21 cellular contexts compared by ENCODE assay signal in the genomic region with DNA sequence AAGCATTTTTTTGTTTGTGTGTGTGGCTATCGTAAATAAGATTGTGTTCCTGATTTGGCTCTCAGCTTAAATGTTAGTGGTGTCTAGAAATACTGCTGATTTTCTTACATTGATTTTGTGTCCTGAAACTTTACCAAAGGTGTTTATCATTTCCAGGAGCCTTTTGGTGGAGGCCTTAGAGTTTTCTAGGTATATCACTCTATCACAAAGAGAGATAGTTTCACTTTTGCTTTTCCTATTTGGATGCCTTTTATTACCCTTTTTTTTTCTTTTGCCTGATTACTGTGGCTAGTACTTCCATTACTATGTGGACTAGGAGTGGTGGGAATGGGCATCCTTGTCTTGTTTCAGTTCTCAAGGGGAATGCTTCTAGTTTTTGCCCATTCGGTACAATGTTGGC.
DNase-seq lines count a peak whose midpoint lies in the region; ATAC-seq and TF ChIP-seq lines count a peak whose summit lies in the region.
"Had no signal": no experiment of that assay in that cellular context is flagged by ENCODE, and none has a peak within 500 bp of the region (broad histone marks: within the 10 kb centered on the region; RNA-seq: fewer than 3 reads in every experiment).

No MANE protein-coding gene starts in this region.

- no peak for DNase-seq in activated T-cell treated with anti-CD3 and anti-CD28 coated beads, Interleukin-2, amount 50 U/mL, for 4 hours
- no peak for DNase-seq in activated T-cell treated with anti-CD3 and anti-CD28 coated beads, Interleukin-2, amount 50 U/mL, for 1 hour
- DNase-seq in activated CD8-positive, alpha-beta T cell treated with anti-CD3 and anti-CD28 coated beads for 36 hours = no peak
- no peak for DNase-seq in natural killer cell treated with Interleukin-12 subunit alpha and Interleukin-12 subunit beta and Interleukin-15 and Interleukin-18, amount 100 ng/mL, for 72 hours (ENCODE audit: low spot score)
- DNase-seq in UCSD-AML1 (lab: John Stamatoyannopoulos, UW; ENCODE audit: unreplicated experiment) (no peak), left cardiac atrium (no peak)
- DNase-seq: activated CD4-positive, alpha-beta T cell treated with anti-CD3 and anti-CD28 coated beads, Interleukin-2, amount 50 U/mL, for 1 hour; cerebellar nuclear complex; COR-L47; endodermal cell; GOT3; heart left ventricle; lower lobe of right lung; NCI-H524 treated with DMSO at 0.1 percent for 48 hours; posterior cingulate gyrus; SHP77 treated with DMSO at 0.1 percent for 48 hours; stimulated activated CD4-positive, alpha-beta T cell treated with anti-CD3 and anti-CD28 coated beads, Interleukin-1b, Interleukin-23, amount 100 ng/mL, for 48 hours; T1000 had no signal

- CTCF ChIA-PET in activated CD8-positive, alpha-beta T cell treated with anti-CD3 and anti-CD28 coated beads for 36 hours (lab: Charles Lee) = interaction anchor here (1.1 to 1.7 kb wide), 3 partner anchors 10 to 37 kb away, joined by 4 to 12 read pairs (median 4); no protein-coding TSS in a partner anchor

- H3K27ac ChIP-seq in KMS-11 = no peak overlapping the region
- H3K27ac ChIP-seq: ascending aorta, heart left ventricle, lower lobe of right lung had no signal

- peak overlapping the region; percentile 50; the same call in 1 of the 2 replicates for H2AFZ ChIP-seq in KMS-11 (ENCODE audit: low read depth)

- H3K4me2 ChIP-seq in KMS-11 = peak overlapping the region; percentile 26; the same call in 1 of the 2 replicates

- no peaks in the 10 kb centered on the region for H3K36me3 ChIP-seq in KMS-11 (ENCODE audit: insufficient read depth)
- H3K36me3 ChIP-seq: ascending aorta, heart left ventricle, lower lobe of right lung had no signal

- peak overlapping the region; percentile 13 for H3K27ac Mint-ChIP-seq in activated CD8-positive, alpha-beta T cell treated with anti-CD3 and anti-CD28 coated beads for 36 hours
- peak overlapping the region; percentile 47 to 55 for H3K27ac Mint-ChIP-seq in natural killer cell treated with Interleukin-12 subunit alpha and Interleukin-12 subunit beta and Interleukin-15 and Interleukin-18, amount 100 ng/mL, for 72 hours
- H3K27ac Mint-ChIP-seq: endodermal cell had no signal

- no peak overlapping the region for H3K4me3 ChIP-seq in KMS-11 (IDR thresholded peaks at IDR 0.05; ENCODE audit: insufficient read depth, low read depth, low read length)
- H3K4me3 ChIP-seq: ascending aorta, heart left ventricle, lower lobe of right lung had no signal

- H3K4me1 Mint-ChIP-seq in activated T-cell treated with anti-CD3 and anti-CD28 coated beads, Interleukin-2, amount 50 U/mL, for 4 hours (ENCODE audit: low read depth) = peaks cover 37% of the 10 kb centered on the region
- H3K4me1 Mint-ChIP-seq in activated CD8-positive, alpha-beta T cell treated with anti-CD3 and anti-CD28 coated beads for 36 hours (ENCODE audit: low read depth) = peaks cover 33% of the 10 kb centered on the region
- H3K4me1 Mint-ChIP-seq in natural killer cell treated with Interleukin-12 subunit alpha and Interleukin-12 subunit beta and Interleukin-15 and Interleukin-18, amount 100 ng/mL, for 72 hours (ENCODE audit: low read depth in 2 of 2) = peaks cover 60 to 64% of the 10 kb centered on the region in 2 donors

- H3K9ac ChIP-seq in KMS-11 = no peak overlapping the region

- no peaks in the 10 kb centered on the region for H3K27me3 ChIP-seq in KMS-11 (ENCODE audit: insufficient read depth, low read depth)
- H3K27me3 ChIP-seq: ascending aorta had no signal

- peaks cover 21% of the 10 kb centered on the region for H3K4me1 ChIP-seq in KMS-11 (ENCODE audit: low read depth, poor library complexity, severe bottlenecking)
- H3K4me1 ChIP-seq: ascending aorta, heart left ventricle, lower lobe of right lung had no signal

- no peaks in the 10 kb centered on the region for H3K79me2 ChIP-seq in KMS-11 (ENCODE audit: insufficient read depth, low read depth)

- intact Hi-C loops in activated CD8-positive, alpha-beta T cell treated with anti-CD3 and anti-CD28 coated beads for 36 hours (cut with micrococcal nuclease) = no loop called here
- intact Hi-C loops in left cardiac atrium (cut with DNase I) = no loop called here

- no peak for TF ChIP-seq CTCF in KMS-11 (conservative IDR thresholded peaks at IDR 0.05; ENCODE audit: low read depth, low read length)
- TF ChIP-seq CTCF in activated CD8-positive, alpha-beta T cell treated with anti-CD3 and anti-CD28 coated beads for 36 hours (IDR thresholded peaks at IDR 0.05) = no peak

- peak overlapping the region; percentile 52 for H3K4me3 Mint-ChIP-seq in activated T-cell treated with anti-CD3 and anti-CD28 coated beads, Interleukin-2, amount 50 U/mL, for 4 hours
- no peak overlapping the region for H3K4me3 Mint-ChIP-seq in activated CD8-positive, alpha-beta T cell treated with anti-CD3 and anti-CD28 coated beads for 36 hours
- H3K4me3 Mint-ChIP-seq in natural killer cell treated with Interleukin-12 subunit alpha and Interleukin-12 subunit beta and Interleukin-15 and Interleukin-18, amount 100 ng/mL, for 72 hours = peak overlapping the region; percentile 55
- H3K4me3 Mint-ChIP-seq: endodermal cell had no signal

- peaks cover 13% of the 10 kb centered on the region for H3K9me3 Mint-ChIP-seq in activated T-cell treated with anti-CD3 and anti-CD28 coated beads, Interleukin-2, amount 50 U/mL, for 4 hours
- peaks cover 11% of the 10 kb centered on the region for H3K9me3 Mint-ChIP-seq in activated CD8-positive, alpha-beta T cell treated with anti-CD3 and anti-CD28 coated beads for 36 hours
- peaks cover 15% of the 10 kb centered on the region for H3K9me3 Mint-ChIP-seq in natural killer cell treated with Interleukin-12 subunit alpha and Interleukin-12 subunit beta and Interleukin-15 and Interleukin-18, amount 100 ng/mL, for 72 hours

- H3K27me3 Mint-ChIP-seq in activated T-cell treated with anti-CD3 and anti-CD28 coated beads, Interleukin-2, amount 50 U/mL, for 4 hours (ENCODE audit: low read depth) = no peaks in the 10 kb centered on the region
- no peaks in the 10 kb centered on the region for H3K27me3 Mint-ChIP-seq in activated CD8-positive, alpha-beta T cell treated with anti-CD3 and anti-CD28 coated beads for 36 hours
- H3K27me3 Mint-ChIP-seq in natural killer cell treated with Interleukin-12 subunit alpha and Interleukin-12 subunit beta and Interleukin-15 and Interleukin-18, amount 100 ng/mL, for 72 hours = no peaks in the 10 kb centered on the region

- no peaks in the 10 kb centered on the region for H4K20me1 ChIP-seq in KMS-11 (ENCODE audit: insufficient read depth)

- POLR2A ChIA-PET in activated CD8-positive, alpha-beta T cell treated with anti-CD3 and anti-CD28 coated beads for 36 hours (lab: Charles Lee) = interaction anchor here (1.0 to 1.2 kb wide), 2 partner anchors 29 to 107 kb away, joined by 3 read pairs; no protein-coding TSS in a partner anchor

- no peak for ATAC-seq in activated T-cell treated with anti-CD3 and anti-CD28 coated beads, Interleukin-2, amount 50 U/mL, for 4 hours
- no peak for ATAC-seq in activated CD8-positive, alpha-beta T cell treated with anti-CD3 and anti-CD28 coated beads for 36 hours
- no peak for ATAC-seq in natural killer cell treated with Interleukin-12 subunit alpha and Interleukin-12 subunit beta and Interleukin-15 and Interleukin-18, amount 100 ng/mL, for 72 hours
- ATAC-seq in left cardiac atrium (no peak), GM18858 (IDR thresholded peaks at IDR 0.05; ENCODE audit: unreplicated experiment) (no peak)
- ATAC-seq: heart left ventricle, lower lobe of right lung had no signal

- no peaks in the 10 kb centered on the region for H3K36me3 Mint-ChIP-seq in activated T-cell treated with anti-CD3 and anti-CD28 coated beads, Interleukin-2, amount 50 U/mL, for 4 hours (ENCODE audit: insufficient read depth)
- H3K36me3 Mint-ChIP-seq in activated CD8-positive, alpha-beta T cell treated with anti-CD3 and anti-CD28 coated beads for 36 hours (ENCODE audit: low read depth) = peaks cover 5% of the 10 kb centered on the region
- peaks cover 19% of the 10 kb centered on the region for H3K36me3 Mint-ChIP-seq in natural killer cell treated with Interleukin-12 subunit alpha and Interleukin-12 subunit beta and Interleukin-15 and Interleukin-18, amount 100 ng/mL, for 72 hours
